8 cellular contexts compared by ENCODE assay signal in genomic region chr9:127611796-127612790, GRCh38. TPM values are rescaled to one million over a fixed set of nuclear protein-coding genes. Genes with fewer than 3 reads are reported as not detected.
DNase-seq lines count a peak whose midpoint lies in the region; ATAC-seq and TF ChIP-seq lines count a peak whose summit lies in the region.

Gene STXBP1 (plus strand): TSS chr9:127612277. CDS start chr9:127612404, 127 bp downstream.

- no peaks in the 10 kb centered on the region for H3K9me3 Mint-ChIP-seq in activated T-helper 2 cell treated with anti-CD3 and anti-CD28 coated beads, Interferon-gamma antibody, Interleukin-2, Interleukin-4, amounts not matched to agents 10 μg/mL and 5 μg/mL and 100 μg/mL, durations not matched to agents 14 hours and 24 hours and 36 hours
- no peaks in the 10 kb centered on the region for H3K9me3 Mint-ChIP-seq in nephron

- H3K9me3 ChIP-seq in KOPT-K1 (ENCODE audit: insufficient read depth, low read length, poor library complexity, severe bottlenecking) = no peaks in the 10 kb centered on the region

- peak; percentile 83 for ATAC-seq in GM21717 (IDR thresholded peaks at IDR 0.05; ENCODE audit: unreplicated experiment)
- ATAC-seq in stimulated activated naive CD8-positive, alpha-beta T cell treated with anti-CD3 and anti-CD28 coated beads, Interleukin-15, Interleukin-2, amounts not matched to agents 100 U/mL and 50 U/mL, for 24 hours = peak; percentile 82

- H3K27ac Mint-ChIP-seq in activated T-helper 2 cell treated with anti-CD3 and anti-CD28 coated beads, Interferon-gamma antibody, Interleukin-2, Interleukin-4, amounts not matched to agents 10 μg/mL and 5 μg/mL and 100 μg/mL, durations not matched to agents 14 hours and 24 hours and 36 hours = peak within 1 kb of the TSS; percentile 84
- peak within 1 kb of the TSS in 2 of 3 experiments; percentile 82 to 83 for H3K27ac Mint-ChIP-seq in nephron

- H3K4me3 Mint-ChIP-seq in activated T-helper 2 cell treated with anti-CD3 and anti-CD28 coated beads, Interferon-gamma antibody, Interleukin-2, Interleukin-4, amounts not matched to agents 10 μg/mL and 5 μg/mL and 100 μg/mL, durations not matched to agents 14 hours and 24 hours and 36 hours (ENCODE audit: low read depth) = peak within 1 kb of the TSS; percentile 93
- H3K4me3 Mint-ChIP-seq in nephron = peak within 1 kb of the TSS; percentile 94 to 96 (median 94)

- peaks cover 27% of the 10 kb centered on the region for H3K4me1 Mint-ChIP-seq in activated T-helper 2 cell treated with anti-CD3 and anti-CD28 coated beads, Interferon-gamma antibody, Interleukin-2, Interleukin-4, amounts not matched to agents 10 μg/mL and 5 μg/mL and 100 μg/mL, durations not matched to agents 14 hours and 24 hours and 36 hours (ENCODE audit: low read depth)
- H3K4me1 Mint-ChIP-seq in nephron = peaks cover 30% of the 10 kb centered on the region

- H3K36me3 ChIP-seq in KOPT-K1 (ENCODE audit: insufficient read depth, low read length) = no peaks in the 10 kb centered on the region

- intact Hi-C loops in activated T-helper 2 cell treated with anti-CD3 and anti-CD28 coated beads, Interferon-gamma antibody, Interleukin-2, Interleukin-4, amounts not matched to agents 10 μg/mL and 5 μg/mL and 100 μg/mL, durations not matched to agents 14 hours and 24 hours and 36 hours (cut with micrococcal nuclease) = loop anchor here (2.0 to 10.0 kb wide), 3 partner anchors 105 to 303 kb away; partner anchors contain the start of genes PTRH1, ST6GALNAC4, TOR2A and TTC16

- H3K27me3 Mint-ChIP-seq in activated T-helper 2 cell treated with anti-CD3 and anti-CD28 coated beads, Interferon-gamma antibody, Interleukin-2, Interleukin-4, amounts not matched to agents 10 μg/mL and 5 μg/mL and 100 μg/mL, durations not matched to agents 14 hours and 24 hours and 36 hours (ENCODE audit: low read depth) = peaks cover 35% of the 10 kb centered on the region
- H3K27me3 Mint-ChIP-seq in nephron (ENCODE audit: low read depth) = peaks cover 35% of the 10 kb centered on the region

- POLR2A ChIA-PET in RWPE1 (lab: Yijun Ruan, JAX; ENCODE audit: low non-redundant PET) = interaction anchor here (0.6 kb wide), 1 partner anchor 108 kb away, joined by 3 read pairs; no protein-coding TSS in a partner anchor

- H3K36me3 Mint-ChIP-seq in activated T-helper 2 cell treated with anti-CD3 and anti-CD28 coated beads, Interferon-gamma antibody, Interleukin-2, Interleukin-4, amounts not matched to agents 10 μg/mL and 5 μg/mL and 100 μg/mL, durations not matched to agents 14 hours and 24 hours and 36 hours (ENCODE audit: low read depth) = no peaks in the 10 kb centered on the region
- no peaks in the 10 kb centered on the region for H3K36me3 Mint-ChIP-seq in nephron (ENCODE audit: low read depth)

- DNase-seq in DMS114 treated with DMSO at 0.1 percent for 48 hours (lab: John Stamatoyannopoulos, UW; ENCODE audit: unreplicated experiment) (peak; percentile 58), RWPE1 (ENCODE audit: low spot score) (peak; percentile 98), fibroblast of pulmonary artery (ENCODE audit: low read depth) (peak; percentile 85)
- DNase-seq in activated T-helper 2 cell treated with anti-CD3 and anti-CD28 coated beads, Interferon-gamma antibody, Interleukin-2, Interleukin-4, amounts not matched to agents 10 μg/mL and 5 μg/mL and 100 μg/mL, durations not matched to agents 14 hours and 24 hours and 36 hours (ENCODE audit: low spot score) = peak; percentile 87
- DNase-seq in stimulated activated naive CD8-positive, alpha-beta T cell treated with anti-CD3 and anti-CD28 coated beads, Interleukin-15, Interleukin-2, amounts not matched to agents 100 U/mL and 50 U/mL, for 24 hours = peak; percentile 91

- H3K4me3 ChIP-seq in fibroblast of pulmonary artery (replicated peaks; ENCODE audit: low read depth, low read length) = peak within 1 kb of the TSS; percentile 78

- 0 out of 2 replicates have a peak, but pooled peaks have one; percentile 24 for TF ChIP-seq CTCF in RWPE1 (conservative IDR thresholded peaks at IDR 0.05; ENCODE audit: low read depth)
- TF ChIP-seq CTCF in fibroblast of pulmonary artery (IDR thresholded peaks at IDR 0.05; ENCODE audit: low read length, missing control alignments) = no peak
- TF ChIP-seq CTCF in nephron (IDR thresholded peaks at IDR 0.05; ENCODE audit: unreplicated experiment in 3 of 3) = peak in 2 of 3 experiments; percentile 20 to 30

- CTCF ChIA-PET in RWPE1 (lab: Yijun Ruan, JAX) = interaction anchor here (0.6 to 0.9 kb wide), 3 partner anchors 19 to 174 kb away, joined by 3 to 4 read pairs (median 4); partner anchors contain the start of gene CDK9

- H3K27ac ChIP-seq in KOPT-K1 (ENCODE audit: low read depth, low read length, poor library complexity, severe bottlenecking) = peak within 1 kb of the TSS; percentile 32
- H3K27ac ChIP-seq in RWPE1 = peak within 1 kb of the TSS; percentile 87

RNA-seq across cellular contexts. Expression of gene STXBP1, which starts in this region (rescaled TPM):
- 44.5 and 48.9 TPM in 2 replicates for total RNA-seq in activated T-helper 2 cell treated with anti-CD3 and anti-CD28 coated beads, Interferon-gamma antibody, Interleukin-2, Interleukin-4, amounts not matched to agents 10 μg/mL and 5 μg/mL and 100 μg/mL, durations not matched to agents 14 hours and 24 hours and 36 hours

Comparison
In these comparisons a context has a peak if more than half of its experiments do, and no peak if none do; other contexts are left out.
1. Peak in every context shown above with its lines: DNase-seq, ATAC-seq, H3K4me3 ChIP-seq and H3K27ac ChIP-seq.